In the genomic region with DNA sequence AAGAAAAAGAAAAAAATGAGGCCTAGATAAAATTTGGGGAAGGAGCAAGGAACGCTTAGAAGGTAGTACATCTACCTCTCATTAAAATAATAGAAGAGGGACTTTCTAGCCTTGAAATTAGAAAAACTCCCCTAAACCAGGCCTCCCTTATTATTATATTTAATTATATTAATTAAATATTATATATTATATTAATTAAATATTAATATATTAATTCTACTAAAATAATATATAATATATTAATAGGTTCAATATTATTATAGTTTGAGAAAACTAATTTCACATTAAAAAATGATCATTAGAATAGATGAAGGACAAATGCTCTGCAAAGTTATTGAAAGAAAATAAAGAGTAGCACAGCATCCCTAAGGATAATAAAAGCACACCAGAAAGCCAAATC, we compare ENCODE assay signal across 28 cellular contexts.
"Had no signal": no experiment of that assay in that cellular context is flagged by ENCODE, and none has a peak within 500 bp of the region (broad histone marks: within the 10 kb centered on the region; RNA-seq: fewer than 3 reads in every experiment).

No MANE protein-coding gene starts in this region.

- H3K4me3 Mint-ChIP-seq: activated CD4-positive, alpha-beta T cell treated with anti-CD3 and anti-CD28 coated beads, Interleukin-2, amount 10 ng/mL, durations not matched to agents 24 days and 14 days; activated CD8-positive, alpha-beta T cell treated with anti-CD3 and anti-CD28 coated beads, Interleukin-2, amount 10 ng/mL, durations not matched to agents 7 days and 5 days; activated naive CD4-positive, alpha-beta T cell treated with anti-CD3 and anti-CD28 coated beads, Interleukin-2, amount 10 ng/mL, durations not matched to agents 7 days and 5 days; activated naive CD8-positive, alpha-beta T cell; activated naive CD8-positive, alpha-beta T cell treated with anti-CD3 and anti-CD28 coated beads, Interleukin-2, amount 50 U/mL, for 24 hours; activated T-cell treated with anti-CD3 and anti-CD28 coated beads, Interleukin-2, amount 50 U/mL, for 24 hours; brain had no signal

- H3K4me1 Mint-ChIP-seq: activated CD4-positive, alpha-beta T cell treated with anti-CD3 and anti-CD28 coated beads, Interleukin-2, amount 10 ng/mL, durations not matched to agents 24 days and 14 days; activated naive CD4-positive, alpha-beta T cell treated with anti-CD3 and anti-CD28 coated beads, Interleukin-2, amount 10 ng/mL, durations not matched to agents 7 days and 5 days; activated naive CD8-positive, alpha-beta T cell treated with anti-CD3 and anti-CD28 coated beads, Interleukin-2, amount 50 U/mL, for 24 hours; brain had no signal

- H3K4me3 ChIP-seq: K562, PC-9 had no signal

- ATAC-seq: activated CD8-positive, alpha-beta T cell treated with anti-CD3 and anti-CD28 coated beads, Interleukin-2, amount 10 ng/mL, durations not matched to agents 7 days and 5 days; activated naive CD8-positive, alpha-beta T cell treated with anti-CD3 and anti-CD28 coated beads, Interleukin-2, amount 50 U/mL, for 24 hours; K562 had no signal

- FAIRE-seq: bronchial epithelial cell had no signal

- H3K27ac ChIP-seq: PC-9, WERI-Rb-1 had no signal

- H3K27ac Mint-ChIP-seq: activated CD4-positive, alpha-beta T cell treated with anti-CD3 and anti-CD28 coated beads, Interleukin-2, amount 10 ng/mL, durations not matched to agents 24 days and 14 days; activated CD8-positive, alpha-beta T cell treated with anti-CD3 and anti-CD28 coated beads, Interleukin-2, amount 10 ng/mL, durations not matched to agents 7 days and 5 days; activated naive CD4-positive, alpha-beta T cell treated with anti-CD3 and anti-CD28 coated beads, Interleukin-2, amount 10 ng/mL, durations not matched to agents 7 days and 5 days; activated naive CD8-positive, alpha-beta T cell; activated naive CD8-positive, alpha-beta T cell treated with anti-CD3 and anti-CD28 coated beads, Interleukin-2, amount 50 U/mL, for 24 hours; activated T-cell treated with anti-CD3 and anti-CD28 coated beads, Interleukin-2, amount 50 U/mL, for 24 hours; brain had no signal

- DNase-seq: activated CD4-positive, alpha-beta T cell treated with anti-CD3 and anti-CD28 coated beads, Interleukin-2, amount 10 ng/mL, durations not matched to agents 24 days and 14 days; activated CD4-positive, alpha-beta T cell treated with anti-CD3 and anti-CD28 coated beads, Interleukin-2, amount 50 U/mL, for 48 hours; activated CD8-positive, alpha-beta T cell treated with anti-CD3 and anti-CD28 coated beads, Interleukin-2, amount 10 ng/mL, durations not matched to agents 7 days and 5 days; activated effector memory CD4-positive, alpha-beta T cell treated with Interleukin-2 at 50 U/mL for 16 hours; activated naive CD4-positive, alpha-beta T cell treated with anti-CD3 and anti-CD28 coated beads, Interleukin-2, amount 10 ng/mL, durations not matched to agents 7 days and 5 days; activated naive CD8-positive, alpha-beta T cell treated with anti-CD3 and anti-CD28 coated beads, Interleukin-2, amount 50 U/mL, for 24 hours; activated T-cell treated with anti-CD3 and anti-CD28 coated beads, Interleukin-2, amount 50 U/mL, for 24 hours; anterior cingulate cortex; caudate nucleus; NCI-H1105; NCI-H1417 treated with DMSO at 0.1 percent for 48 hours; NCI-H1694; NCI-H1930; NCI-H2081 treated with DMSO at 0.1 percent for 48 hours; NCI-H226; NCI-H446 treated with DMSO at 0.1 percent for 48 hours; NCI-H748 treated with DMSO at 0.1 percent for 48 hours; NK-92 treated with Interleukin-12 subunit alpha and Interleukin-12 subunit beta, amount 100 ng/mL, for 24 hours; PC-9; Right ventricle myocardium superior; SW 1271; T-helper 1 cell; T-helper 9 cell; WERI-Rb-1 had no signal

- H3K27me3 Mint-ChIP-seq: activated CD4-positive, alpha-beta T cell treated with anti-CD3 and anti-CD28 coated beads, Interleukin-2, amount 10 ng/mL, durations not matched to agents 24 days and 14 days; activated naive CD4-positive, alpha-beta T cell treated with anti-CD3 and anti-CD28 coated beads, Interleukin-2, amount 10 ng/mL, durations not matched to agents 7 days and 5 days; activated naive CD8-positive, alpha-beta T cell; activated naive CD8-positive, alpha-beta T cell treated with anti-CD3 and anti-CD28 coated beads, Interleukin-2, amount 50 U/mL, for 24 hours; activated T-cell treated with anti-CD3 and anti-CD28 coated beads, Interleukin-2, amount 50 U/mL, for 24 hours; brain had no signal

- H3K36me3 ChIP-seq: WERI-Rb-1 had no signal
